In the genomic region with DNA sequence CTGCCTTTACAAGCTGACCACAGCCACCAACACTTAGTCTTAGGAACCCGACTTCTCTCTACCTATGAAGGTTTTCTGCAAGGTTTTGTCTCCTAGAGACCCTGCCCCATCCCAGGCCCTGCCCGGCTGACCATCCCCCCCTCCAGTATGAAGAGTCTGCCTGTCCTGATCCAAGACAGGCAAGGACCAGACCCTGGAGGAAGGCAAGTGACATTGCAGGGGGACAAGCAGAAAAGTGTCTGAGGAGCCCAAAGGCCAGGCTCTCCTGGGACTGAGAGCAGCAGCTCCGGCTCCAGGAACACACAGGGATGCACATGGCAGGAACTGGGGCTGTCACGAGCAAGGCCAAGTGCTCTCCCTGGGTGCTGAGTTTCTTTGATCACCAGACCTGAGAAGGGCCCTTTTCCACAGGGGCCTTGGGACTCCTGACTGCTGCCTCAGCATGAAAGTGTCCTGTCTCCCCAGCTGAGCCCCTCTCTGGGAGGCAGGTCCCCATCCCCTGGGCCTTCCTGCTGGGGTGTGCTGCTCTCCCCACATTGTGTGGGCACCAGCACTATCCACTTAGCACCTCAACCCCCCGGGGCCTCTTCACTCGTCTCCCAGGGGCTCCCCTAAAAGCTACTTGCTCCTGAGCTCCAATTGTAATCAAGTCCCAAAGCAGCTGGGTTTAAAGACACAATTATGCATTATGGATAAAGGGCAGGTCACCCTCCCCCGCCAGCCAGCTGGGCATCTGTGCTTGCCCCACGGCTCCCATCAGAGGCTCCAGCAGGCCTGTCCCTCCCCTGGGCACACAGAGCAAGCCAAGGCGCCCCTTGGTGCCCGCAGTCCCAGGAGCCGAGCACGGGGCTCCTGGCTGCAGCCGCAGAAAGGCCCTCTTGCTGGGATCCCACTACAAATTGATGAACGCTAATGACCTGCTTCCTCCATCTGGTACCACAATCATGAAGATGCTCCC, we compare ENCODE assay signal across 14 cellular contexts. TPM values are rescaled to one million over a fixed set of nuclear protein-coding genes. Genes with fewer than 3 reads are reported as not detected.
A peak's percentile ranks its signal among the peaks of the same experiment; 100 is the strongest.
DNase-seq lines count a peak whose midpoint lies in the region; ATAC-seq and TF ChIP-seq lines count a peak whose summit lies in the region.
"Had no signal": no experiment of that assay in that cellular context is flagged by ENCODE, and none has a peak within 500 bp of the region (broad histone marks: within the 10 kb centered on the region; RNA-seq: fewer than 3 reads in every experiment).

No MANE protein-coding gene starts in this region.

- DNase-seq in GM12865 (ENCODE audit: low read depth) (no peak), RWPE1 (ENCODE audit: low spot score) (no peak), kidney epithelial cell (ENCODE audit: low read depth) (no peak), stomach (no peak), NCI-H748 (lab: John Stamatoyannopoulos, UW; ENCODE audit: unreplicated experiment) (no peak), SHP77 (lab: John Stamatoyannopoulos, UW) (no peak), pons (ENCODE audit: low spot score) (no peak)
- DNase-seq: activated effector memory CD4-positive, alpha-beta T cell treated with Interleukin-2 at 50 U/mL for 16 hours; heart left ventricle; MM.1S; stimulated activated naive CD8-positive, alpha-beta T cell treated with anti-CD3 and anti-CD28 coated beads, Interleukin-15, Interleukin-2, amounts not matched to agents 100 U/mL and 50 U/mL, for 24 hours had no signal

- no peak for TF ChIP-seq POLR2A in stomach (IDR thresholded peaks at IDR 0.05)

- TF ChIP-seq EP300 in stomach (IDR thresholded peaks at IDR 0.05): no peak

- WGBS in stomach, 5 donors: 80 to 90% (median 90%) methylated on average over 12 to 14 of the region's 14 CpGs

- H3K27ac ChIP-seq in RWPE1 (peak overlapping the region; percentile 93), stomach (peak overlapping the region in 3 of 5 donors; percentile 57 to 74 (median 72))
- H3K27ac ChIP-seq: heart left ventricle, HL-60 had no signal

- no peaks in the 10 kb centered on the region for H3K36me3 ChIP-seq in kidney epithelial cell (ENCODE audit: control insufficient read depth, insufficient read depth, low read length)
- no peaks in the 10 kb centered on the region for H3K36me3 ChIP-seq in stomach
- H3K36me3 ChIP-seq: heart left ventricle had no signal

- TF ChIP-seq CTCF in GM12865 (IDR thresholded peaks at IDR 0.05; ENCODE audit: insufficient read depth, low read depth, low read length, missing control alignments) (peak; percentile 0), RWPE1 (conservative IDR thresholded peaks at IDR 0.05; ENCODE audit: low read depth) (no peak), kidney epithelial cell (IDR thresholded peaks at IDR 0.05; ENCODE audit: insufficient read depth, low read length, poor library complexity, severe bottlenecking) (peak; percentile 4), stomach (IDR thresholded peaks at IDR 0.05) (no peak)

- H3K9me3 ChIP-seq in stomach: no peaks in the 10 kb centered on the region
- H3K9me3 ChIP-seq: body of pancreas, heart left ventricle had no signal

- H3K27me3 ChIP-seq in kidney epithelial cell (ENCODE audit: control insufficient read depth, insufficient read depth, low read length) (peaks cover 4% of the 10 kb centered on the region), stomach (peaks cover 0 to 8% (median 0%) of the 10 kb centered on the region in 3 donors)
- H3K27me3 ChIP-seq: body of pancreas had no signal

- CTCF ChIA-PET in RWPE1 (lab: Yijun Ruan, JAX): interaction anchor here (0.6 kb wide), 1 partner anchor 66 kb away, joined by 3 read pairs; no protein-coding TSS in a partner anchor

- peaks cover 10 to 24% (median 18%) of the 10 kb centered on the region in 4 donors for H3K4me1 ChIP-seq in stomach
- H3K4me1 ChIP-seq: body of pancreas, heart left ventricle had no signal

- no peak for ATAC-seq in HG02840 (IDR thresholded peaks at IDR 0.05; ENCODE audit: low FRiP score, unreplicated experiment)
- ATAC-seq: stimulated activated naive CD8-positive, alpha-beta T cell treated with anti-CD3 and anti-CD28 coated beads, Interleukin-15, Interleukin-2, amounts not matched to agents 100 U/mL and 50 U/mL, for 24 hours had no signal

- intact Hi-C loops in stomach (cut with DNase I; ENCODE audit: low total_unique reads): no loop called here

- H3K4me3 ChIP-seq in GM12865 (ENCODE audit: low read depth, low read length): no peak overlapping the region
- H3K4me3 ChIP-seq in kidney epithelial cell (ENCODE audit: low read depth, low read length): no peak overlapping the region
- H3K4me3 ChIP-seq in stomach: no peak overlapping the region
- H3K4me3 ChIP-seq: body of pancreas, heart left ventricle had no signal

- POLR2A ChIA-PET in RWPE1 (lab: Yijun Ruan, JAX; ENCODE audit: low non-redundant PET): no interaction called here

RNA-seq across cellular contexts. Expression of gene CACNG4, which starts 11.5 kb away (rescaled TPM):
- total RNA-seq in kidney epithelial cell (0.84 and 0.96 TPM in 2 replicates), stomach (1 to 10 TPM in 2 of 5 donors, under 1 TPM in 1, not detected in 2; 0.45 to 8.8 (median 1.5) TPM)
- 1 to 10 TPM in 1 of 3 donors, under 1 TPM in 2; 0.15 to 3.1 (median 0.33) TPM for polyA plus RNA-seq in stomach

Comparison
In these comparisons a context has a peak if more than half of its experiments do, and no peak if none do; other contexts are left out.
1. CTCF ChIP-seq: peak in GM12865 (single experiment) and kidney epithelial cell (single experiment); none in RWPE1 (single experiment) and stomach (0 of 7).